In genomic region chr1:22163137-22163536, GRCh38 we compare ENCODE assay signal across 1 cellular context.
TF ChIP-seq lines count a peak whose summit lies in the region.

No MANE protein-coding gene starts in this region.

TF ChIP-seq in HCT116, 20 proteins besides CTCF, POLR2A, EP300 and RAD21 (continued from another document):
- TF ChIP-seq REST (IDR thresholded peaks at IDR 0.05; ENCODE audit: low read depth) (no peak), CBX3 (IDR thresholded peaks at IDR 0.05; ENCODE audit: low read depth) (no peak), CEBPB (IDR thresholded peaks at IDR 0.05; ENCODE audit: low read depth) (no peak), EGR1 (IDR thresholded peaks at IDR 0.05; ENCODE audit: low read depth) (no peak), POLR2AphosphoS5 (IDR thresholded peaks at IDR 0.05; ENCODE audit: low read depth, low read length) (no peak), MAX (IDR thresholded peaks at IDR 0.05) (no peak), FOSL1 (IDR thresholded peaks at IDR 0.05; ENCODE audit: low read depth) (no peak), YY1 (IDR thresholded peaks at IDR 0.05; ENCODE audit: extremely low read depth, insufficient replicate concordance, low read depth, low read length) (no peak)
TF ChIP-seq in HCT116: peak in this region for 0.
